Comparison of ENCODE assay signal across 10 cellular contexts in genomic region chr2:191748050-191748449, GRCh38.
DNase-seq lines count a peak whose midpoint lies in the region; ATAC-seq and TF ChIP-seq lines count a peak whose summit lies in the region.
"Had no signal": no experiment of that assay in that cellular context is flagged by ENCODE, and none has a peak within 500 bp of the region (broad histone marks: within the 10 kb centered on the region; RNA-seq: fewer than 3 reads in every experiment).

No MANE protein-coding gene starts in this region.

- no peaks in the 10 kb centered on the region for H3K27me3 ChIP-seq in GM23248 (replicated peaks; ENCODE audit: insufficient read depth)
- H3K27me3 ChIP-seq in mesenchymal stem cell (ENCODE audit: control insufficient read depth in 1 of 2, insufficient read depth in 1 of 2, low read length in 2 of 2) = no peaks in the 10 kb centered on the region
- no peaks in the 10 kb centered on the region for H3K27me3 ChIP-seq in dorsolateral prefrontal cortex
- H3K27me3 ChIP-seq: suprapubic skin had no signal

- peak overlapping the region; percentile 31; the same call in 1 of the 2 replicates for H3K27ac ChIP-seq in GM23248
- no peak overlapping the region for H3K27ac ChIP-seq in mesenchymal stem cell (ENCODE audit: low read length, poor library complexity, severe bottlenecking)
- no peak overlapping the region for H3K27ac ChIP-seq in dorsolateral prefrontal cortex
- H3K27ac ChIP-seq: suprapubic skin had no signal

- H3K4me1 ChIP-seq in GM23248 (ENCODE audit: insufficient read depth) (peaks cover 32% of the 10 kb centered on the region), mesenchymal stem cell (ENCODE audit: control insufficient read depth, insufficient read depth, low read depth, low read length) (no peaks in the 10 kb centered on the region)

- H3K36me3 Mint-ChIP-seq in T-cell = no peaks in the 10 kb centered on the region

- ATAC-seq in GM18909 (IDR thresholded peaks at IDR 0.05; ENCODE audit: poor library complexity, unreplicated experiment) (peak; percentile 25), HG03520 (IDR thresholded peaks at IDR 0.05; ENCODE audit: unreplicated experiment) (peak; percentile 22), T-cell (replicated peaks in 1 of 4) (no peak)
- ATAC-seq: left ventricle myocardium superior had no signal

- intact Hi-C loops in dorsolateral prefrontal cortex (cut with DNase I) = no loop called here

- H3K9me3 ChIP-seq in GM23248 (ENCODE audit: low read depth) = no peaks in the 10 kb centered on the region
- H3K9me3 ChIP-seq in mesenchymal stem cell (ENCODE audit: control insufficient read depth, low read length) = no peaks in the 10 kb centered on the region
- H3K9me3 ChIP-seq: suprapubic skin had no signal

- TF ChIP-seq CTCF in dorsolateral prefrontal cortex (IDR thresholded peaks at IDR 0.05 in 54 of 56, conservative IDR thresholded peaks at IDR 0.05 in 2 of 56; ENCODE audit: low read depth in 1 of 56, partially characterized antibody in 56 of 56) = no peak

- CTCF ChIA-PET in T-cell (lab: Charles Lee) = no interaction called here

- no peaks in the 10 kb centered on the region for H3K9me3 Mint-ChIP-seq in T-cell

- no peaks in the 10 kb centered on the region for H4K20me1 ChIP-seq in GM23248 (ENCODE audit: insufficient read depth)

- H3K4me2 ChIP-seq in GM23248 (ENCODE audit: unreplicated experiment) (peak overlapping the region; percentile 46), mesenchymal stem cell (ENCODE audit: low read length, poor library complexity, severe bottlenecking) (no peak overlapping the region)

- H3K27ac Mint-ChIP-seq in T-cell = no peak overlapping the region

- no peak overlapping the region for H3K4me3 Mint-ChIP-seq in T-cell

- H4K91ac ChIP-seq in mesenchymal stem cell (ENCODE audit: low read length) = no peak overlapping the region

- no peak overlapping the region for H2BK5ac ChIP-seq in mesenchymal stem cell (ENCODE audit: low read depth, low read length, poor library complexity, severe bottlenecking)

- H3K27me3 Mint-ChIP-seq in T-cell = peaks cover 7 to 46% of the 10 kb centered on the region in 2 donors

- H3K4me3 ChIP-seq in GM23248 = no peak overlapping the region
- H3K4me3 ChIP-seq in mesenchymal stem cell (ENCODE audit: insufficient read depth in 1 of 2, low read depth in 1 of 2, low read length in 2 of 2) = peak overlapping the region in 1 of 2 experiments; percentile 19
- no peak overlapping the region for H3K4me3 ChIP-seq in dorsolateral prefrontal cortex
- H3K4me3 ChIP-seq: suprapubic skin had no signal

- no peaks in the 10 kb centered on the region for H3K79me2 ChIP-seq in GM23248 (ENCODE audit: insufficient read depth)

- H2BK12ac ChIP-seq in mesenchymal stem cell (ENCODE audit: low read length in 2 of 2) = no peak overlapping the region

- no peak overlapping the region for H4K8ac ChIP-seq in mesenchymal stem cell (ENCODE audit: low read length)

- H3K9me2 ChIP-seq in GM23248 (ENCODE audit: insufficient read depth) = no peaks in the 10 kb centered on the region

- H3K36me3 ChIP-seq in GM23248 (ENCODE audit: low read depth) = no peaks in the 10 kb centered on the region
- H3K36me3 ChIP-seq in mesenchymal stem cell (ENCODE audit: control insufficient read depth in 1 of 2, insufficient read depth in 2 of 2, low read depth in 1 of 2, low read length in 2 of 2) = no peaks in the 10 kb centered on the region
- H3K36me3 ChIP-seq: suprapubic skin had no signal

- no peak overlapping the region for H3K4ac ChIP-seq in mesenchymal stem cell (ENCODE audit: low read depth in 1 of 2, low read length in 2 of 2)

- peak; percentile 76 for DNase-seq in GM23248
- DNase-seq in mesenchymal stem cell = no peak
- DNase-seq in T-cell = no peak
- DNase-seq in dorsolateral prefrontal cortex = no peak
- DNase-seq in NCI-H2227 treated with DMSO at 0.1 percent for 48 hours (lab: John Stamatoyannopoulos, UW) = no peak
- DNase-seq in islet precursor cell = no peak
- DNase-seq: left ventricle myocardium superior had no signal

- H2AK5ac ChIP-seq in mesenchymal stem cell (ENCODE audit: low read length, severe bottlenecking) = no peak overlapping the region

- H3K9ac ChIP-seq in GM23248 = no peak overlapping the region
- peak overlapping the region; percentile 14 for H3K9ac ChIP-seq in mesenchymal stem cell (ENCODE audit: low read length)

- H3K4me1 Mint-ChIP-seq in T-cell = no peaks in the 10 kb centered on the region

- H3K23ac ChIP-seq in mesenchymal stem cell (ENCODE audit: low read length in 2 of 2) = no peak overlapping the region

- in situ Hi-C loops in GM23248 (cut with MboI) = no loop called here

- no peaks in the 10 kb centered on the region for H3K79me1 ChIP-seq in mesenchymal stem cell (replicated peaks; ENCODE audit: low read length, poor library complexity, severe bottlenecking)

- POLR2A ChIA-PET in T-cell (lab: Charles Lee) = interaction anchor here in 1 of 2 donors (0.6 kb wide), 1 partner anchor 72 kb away, joined by 3 read pairs; no protein-coding TSS in a partner anchor

- no peak overlapping the region for H2BK120ac ChIP-seq in mesenchymal stem cell (ENCODE audit: low read depth, low read length)

- no peak overlapping the region for H3K14ac ChIP-seq in mesenchymal stem cell (ENCODE audit: low read length in 2 of 2)

- H3K18ac ChIP-seq in mesenchymal stem cell (ENCODE audit: low read depth in 1 of 2, low read length in 2 of 2) = no peak overlapping the region

- H2AFZ ChIP-seq in GM23248 (no peak overlapping the region), mesenchymal stem cell (ENCODE audit: low read depth, low read length) (no peak overlapping the region)

- whole genome bisulfite sequencing in GM23248 (ENCODE audit: low coverage in 1 of 2, low lambda C conversion rate in 2 of 2, missing lambda C conversion rate in 2 of 2), 2 experiments = 0 to 3% methylated on average over 3 of the region's 3 CpGs
- WGBS in mesenchymal stem cell = 76% methylated on average over 2 of the region's 3 CpGs

- H2BK15ac ChIP-seq in mesenchymal stem cell (ENCODE audit: low read depth, poor library complexity, severe bottlenecking) = no peak overlapping the region

- peaks cover 33% of the 10 kb centered on the region for H3F3A ChIP-seq in GM23248 (ENCODE audit: insufficient read depth)

Comparison
In these comparisons a context has a peak if more than half of its experiments do, and no peak if none do; other contexts are left out.
1. ATAC-seq: peak in GM18909 (single experiment) and HG03520 (single experiment); none in T-cell (0 of 4).